In the genomic region with DNA sequence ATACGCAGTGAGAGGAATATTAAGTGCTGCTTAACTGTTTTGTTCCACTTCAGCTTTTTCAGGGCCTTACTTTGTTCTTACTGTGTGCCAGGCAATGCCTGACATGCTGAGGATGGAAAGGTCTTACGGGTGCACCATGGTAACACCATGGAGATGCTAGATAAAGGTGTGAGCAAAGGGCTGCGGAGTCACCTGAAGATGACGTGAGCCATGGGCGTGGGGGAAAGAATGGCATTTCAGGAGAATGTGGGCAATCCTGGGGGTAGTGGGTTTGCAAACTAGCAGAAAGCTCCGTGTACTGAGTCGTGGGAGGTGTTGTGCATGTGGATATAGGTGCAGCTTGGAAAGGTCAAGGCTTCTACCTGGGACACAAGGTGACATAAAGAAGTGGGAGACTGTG, we compare ENCODE assay signal across 30 cellular contexts. TPM values are rescaled to one million over a fixed set of nuclear protein-coding genes. Genes with fewer than 3 reads are reported as not detected.
DNase-seq lines count a peak whose midpoint lies in the region; ATAC-seq and TF ChIP-seq lines count a peak whose summit lies in the region.
"Had no signal": no experiment of that assay in that cellular context is flagged by ENCODE, and none has a peak within 500 bp of the region (broad histone marks: within the 10 kb centered on the region; RNA-seq: fewer than 3 reads in every experiment).

No MANE protein-coding gene starts in this region.

- POLR2A ChIA-PET in CD8-positive, alpha-beta T cell (lab: Charles Lee) = interaction anchor here (2.1 to 2.4 kb wide), 3 partner anchors 19 to 32 kb away, joined by 8 to 17 read pairs (median 16); no protein-coding TSS in a partner anchor

- peak; percentile 28 for DNase-seq in activated CD4-positive, CD25-positive, alpha-beta regulatory T cell treated with anti-CD3 and anti-CD28 coated beads, Interleukin-2, amount 50 U/mL, for 72 hours
- DNase-seq in CD8-positive, alpha-beta T cell = peak in 1 of 7 experiments; percentile 45
- no peak for DNase-seq in activated T-cell treated with anti-CD3 and anti-CD28 coated beads, Interleukin-2, amount 50 U/mL, for 72 hours
- DNase-seq in mesenteric fat pad (ENCODE audit: low spot score) (peak; percentile 14), SIG-M5 treated with dmso at 0.1 percent for 504 hours (lab: John Stamatoyannopoulos, UW; ENCODE audit: unreplicated experiment) (no peak), cerebellum (ENCODE audit: low spot score) (no peak), NCI-H1930 (lab: John Stamatoyannopoulos, UW) (no peak)
- DNase-seq: activated B cell treated with CpG ODN at 0.5 μM for 24 hours; activated effector memory CD4-positive, alpha-beta T cell treated with Interleukin-2 at 50 U/mL for 16 hours; brain microvascular endothelial cell; Caco-2; gastrocnemius medialis; hypothalamus; left ventricle myocardium superior; NCI-H1048; NCI-H2029; NCI-H345; NCI-H774; ovary; retina; stimulated activated CD4-positive, alpha-beta T cell treated with anti-CD3 and anti-CD28 coated beads, Interleukin-2, amount 100 ng/mL, for 24 hours; uterus had no signal

- ATAC-seq in activated CD4-positive, CD25-positive, alpha-beta regulatory T cell treated with anti-CD3 and anti-CD28 coated beads, Interleukin-2, amount 50 U/mL, for 24 hours = no peak
- ATAC-seq in CD8-positive, alpha-beta T cell = no peak
- ATAC-seq in activated T-cell treated with anti-CD3 and anti-CD28 coated beads, Interleukin-2, amount 50 U/mL, for 72 hours (replicated peaks in 1 of 2) = no peak
- ATAC-seq: gastrocnemius medialis, left ventricle myocardium superior, SK-N-SH treated with all-trans-retinoic acid at 6 μM for 48 hours had no signal

- H3K36me3 Mint-ChIP-seq in CD8-positive, alpha-beta T cell = peaks cover 39% of the 10 kb centered on the region
- peaks cover 8 to 10% of the 10 kb centered on the region in 2 donors for H3K36me3 Mint-ChIP-seq in activated T-cell treated with anti-CD3 and anti-CD28 coated beads, Interleukin-2, amount 50 U/mL, for 72 hours (ENCODE audit: insufficient read depth in 2 of 2)
- H3K36me3 Mint-ChIP-seq: mesothelial cell of epicardium had no signal

- TF ChIP-seq CTCF in CD8-positive, alpha-beta T cell (IDR thresholded peaks at IDR 0.05) = no peak

- H3K27ac Mint-ChIP-seq in CD8-positive, alpha-beta T cell = peak overlapping the region; percentile 87
- H3K27ac Mint-ChIP-seq in activated T-cell treated with anti-CD3 and anti-CD28 coated beads, Interleukin-2, amount 50 U/mL, for 72 hours = no peak overlapping the region
- H3K27ac Mint-ChIP-seq: activated B cell treated with CpG ODN at 0.5 μM for 24 hours, mesothelial cell of epicardium, nephron had no signal

- peak overlapping the region; percentile 47 for H3K4me3 Mint-ChIP-seq in CD8-positive, alpha-beta T cell
- peak overlapping the region; percentile 50 to 59 for H3K4me3 Mint-ChIP-seq in activated T-cell treated with anti-CD3 and anti-CD28 coated beads, Interleukin-2, amount 50 U/mL, for 72 hours
- H3K4me3 Mint-ChIP-seq: activated B cell treated with CpG ODN at 0.5 μM for 24 hours, mesothelial cell of epicardium, nephron had no signal

- H3K4me1 Mint-ChIP-seq in CD8-positive, alpha-beta T cell (ENCODE audit: low read depth) = peaks cover 84% of the 10 kb centered on the region
- peaks cover 79% of the 10 kb centered on the region for H3K4me1 Mint-ChIP-seq in activated T-cell treated with anti-CD3 and anti-CD28 coated beads, Interleukin-2, amount 50 U/mL, for 72 hours (ENCODE audit: low read depth)

- H3K4me3 ChIP-seq in CD8-positive, alpha-beta T cell (ENCODE audit: low read depth, low read length) = no peak overlapping the region
- H3K4me3 ChIP-seq: adrenal gland, esophagus muscularis mucosa, gastrocnemius medialis, HAP-1, ovary, smooth muscle cell, uterus had no signal

- peaks cover 10% of the 10 kb centered on the region for H3K36me3 ChIP-seq in CD8-positive, alpha-beta T cell (ENCODE audit: insufficient read depth, low read length)
- H3K36me3 ChIP-seq: brain microvascular endothelial cell, gastrocnemius medialis, HAP-1, ovary, uterus had no signal

- intact Hi-C loops in CD8-positive, alpha-beta T cell (cut with DNase I, micrococcal nuclease) = loop anchor here (2.0 to 5.0 kb wide), 2 partner anchors 33 kb away; no protein-coding TSS in a partner anchor

- H3K27me3 ChIP-seq in CD8-positive, alpha-beta T cell (ENCODE audit: insufficient read depth, low read length) = no peaks in the 10 kb centered on the region
- H3K27me3 ChIP-seq: adrenal gland, esophagus muscularis mucosa, gastrocnemius medialis, ovary, uterus had no signal

- peaks cover 5% of the 10 kb centered on the region for H3K9me3 Mint-ChIP-seq in CD8-positive, alpha-beta T cell
- H3K9me3 Mint-ChIP-seq in activated T-cell treated with anti-CD3 and anti-CD28 coated beads, Interleukin-2, amount 50 U/mL, for 72 hours = peaks cover 0 to 3% of the 10 kb centered on the region in 2 donors

- H3K9me3 ChIP-seq in CD8-positive, alpha-beta T cell (ENCODE audit: low read length) = no peaks in the 10 kb centered on the region
- H3K9me3 ChIP-seq: adrenal gland, Caco-2, esophagus muscularis mucosa, gastrocnemius medialis, HAP-1, ovary, uterus had no signal

- peaks cover 70% of the 10 kb centered on the region for H3K4me1 ChIP-seq in CD8-positive, alpha-beta T cell (ENCODE audit: insufficient read depth, low read length)
- H3K4me1 ChIP-seq: Caco-2, HAP-1, uterus had no signal

- CTCF ChIA-PET in CD8-positive, alpha-beta T cell (lab: Charles Lee) = no interaction called here

- H3K27ac ChIP-seq in CD8-positive, alpha-beta T cell (ENCODE audit: low read depth, low read length) = no peak overlapping the region
- H3K27ac ChIP-seq: adrenal gland, brain microvascular endothelial cell, esophagus muscularis mucosa, gastrocnemius medialis, ovary, uterus had no signal

- H3K27me3 Mint-ChIP-seq in CD8-positive, alpha-beta T cell (ENCODE audit: low read depth) = no peaks in the 10 kb centered on the region
- peaks cover 34% of the 10 kb centered on the region for H3K27me3 Mint-ChIP-seq in activated T-cell treated with anti-CD3 and anti-CD28 coated beads, Interleukin-2, amount 50 U/mL, for 72 hours (ENCODE audit: low read depth)

RNA-seq across cellular contexts. Expression of a gene that starts 27.4 kb away (rescaled TPM):
- 10 to 100 TPM; 24.6 to 25.7 TPM for total RNA-seq in CD8-positive, alpha-beta T cell
- 10 to 100 TPM in 1 of 2 donors, 1 to 10 TPM in 1; 9.4 to 13.3 TPM for total RNA-seq in activated T-cell treated with anti-CD3 and anti-CD28 coated beads, Interleukin-2, amount 50 U/mL, for 72 hours
- total RNA-seq in mesenteric fat pad (21.9 TPM), cerebellum (14.7 TPM)

Comparison
In these comparisons a context has a peak if more than half of its experiments do, and no peak if none do; other contexts are left out.
1. DNase-seq: peak in activated CD4-positive, CD25-positive, alpha-beta regulatory T cell treated with anti-CD3 and anti-CD28 coated beads, Interleukin-2, amount 50 U/mL, for 72 hours (single experiment) and mesenteric fat pad (single experiment); none in activated T-cell treated with anti-CD3 and anti-CD28 coated beads, Interleukin-2, amount 50 U/mL, for 72 hours (0 of 2), SIG-M5 treated with dmso at 0.1 percent for 504 hours (single experiment), cerebellum (single experiment) and NCI-H1930 (0 of 2).